In genomic region chrX:13061215-13061708, GRCh38 we compare ENCODE assay signal across 16 cellular contexts. TPM values are rescaled to one million over a fixed set of nuclear protein-coding genes. Genes with fewer than 3 reads are reported as not detected.
"Had no signal": no experiment of that assay in that cellular context is flagged by ENCODE, and none has a peak within 500 bp of the region (broad histone marks: within the 10 kb centered on the region; RNA-seq: fewer than 3 reads in every experiment).

No MANE protein-coding gene starts in this region.

RNA-seq across cellular contexts. Expression of gene FAM9C, which starts 16.8 kb away (rescaled TPM):
- total RNA-seq: colonic mucosa, dermis microvascular lymphatic vessel endothelial cell, endodermal cell, esophagus mucosa, esophagus squamous epithelium, gastrocnemius medialis, glomerular endothelial cell, kidney epithelial cell, left cardiac atrium, left lung, lower leg skin, lower lobe of right lung, lung microvascular endothelial cell, mesenteric fat pad had no signal
- polyA plus RNA-seq: heart right ventricle, keratinocyte had no signal
